Comparison of ENCODE assay signal across 14 cellular contexts in genomic region chr11:72970557-72971118, GRCh38.
A peak's percentile ranks its signal among the peaks of the same experiment; 100 is the strongest.
DNase-seq lines count a peak whose midpoint lies in the region; ATAC-seq and TF ChIP-seq lines count a peak whose summit lies in the region.
"Had no signal": no experiment of that assay in that cellular context is flagged by ENCODE, and none has a peak within 500 bp of the region (broad histone marks: within the 10 kb centered on the region; RNA-seq: fewer than 3 reads in every experiment).

No MANE protein-coding gene starts in this region.

- DNase-seq in CD14-positive monocyte (ENCODE audit: low spot score) (no peak), activated B cell treated with CpG ODN at 0.5 μM for 24 hours (no peak), immature natural killer cell (no peak), NCI-H187 treated with DMSO at 0.1 percent for 48 hours (lab: John Stamatoyannopoulos, UW) (no peak), glutamatergic neuron (no peak), GDM1 (lab: John Stamatoyannopoulos, UW) (no peak)
- DNase-seq: Caco-2, left colon, NCI-H2171, T-helper 9 cell had no signal

- H3K4me1 Mint-ChIP-seq in CD14-positive monocyte, result peaks cover 54% of the 10 kb centered on the region
- H3K4me1 Mint-ChIP-seq in activated B cell treated with CpG ODN at 0.5 μM for 24 hours, result peaks cover 64% of the 10 kb centered on the region
- H3K4me1 Mint-ChIP-seq in immature natural killer cell, result peaks cover 22 to 41% of the 10 kb centered on the region in 2 donors
- no peaks in the 10 kb centered on the region for H3K4me1 Mint-ChIP-seq in glutamatergic neuron (ENCODE audit: low read depth, unreplicated experiment)

- CTCF ChIA-PET in activated B cell treated with CpG ODN at 0.5 μM for 24 hours (lab: Charles Lee), result interaction anchor here (1.1 kb wide), 1 partner anchor 207 kb away, joined by 3 read pairs; no protein-coding TSS in a partner anchor

- intact Hi-C loops in CD14-positive monocyte (cut with micrococcal nuclease) (loop anchor here in 1 of 2 donors (5.0 to 10.0 kb wide), 2 partner anchors 54 to 172 kb away; partner anchors contain the start of gene FCHSD2), activated B cell treated with CpG ODN at 0.5 μM for 24 hours (cut with micrococcal nuclease) (no loop called here)

- H3K4me3 ChIP-seq in GM08714 (ENCODE audit: low read length), result peak overlapping the region; percentile 36; the same call in 1 of the 2 replicates
- H3K4me3 ChIP-seq: coronary artery, suprapubic skin had no signal

- H3K4me3 Mint-ChIP-seq in CD14-positive monocyte (no peak overlapping the region), activated B cell treated with CpG ODN at 0.5 μM for 24 hours (no peak overlapping the region), immature natural killer cell (peak overlapping the region in 3 of 5 donors; percentile 27 to 56 (median 53)), glutamatergic neuron (ENCODE audit: unreplicated experiment) (no peak overlapping the region)

- ATAC-seq in activated B cell treated with CpG ODN at 0.5 μM for 24 hours (ENCODE audit: low read depth) (no peak), HG02870 (IDR thresholded peaks at IDR 0.05; ENCODE audit: unreplicated experiment) (no peak)

- H3K27ac Mint-ChIP-seq in CD14-positive monocyte (peak overlapping the region in 4 of 7 donors; percentile 27 to 78 (median 48)), activated B cell treated with CpG ODN at 0.5 μM for 24 hours (peak overlapping the region; percentile 82), immature natural killer cell (peak overlapping the region; percentile 2 to 68 (median 41)), glutamatergic neuron (ENCODE audit: unreplicated experiment) (no peak overlapping the region)

- H3K36me3 Mint-ChIP-seq in CD14-positive monocyte, result peaks cover 28 to 38% of the 10 kb centered on the region in 2 donors
- H3K36me3 Mint-ChIP-seq in activated B cell treated with CpG ODN at 0.5 μM for 24 hours (ENCODE audit: low read depth), result peaks cover 82% of the 10 kb centered on the region
- peaks cover 4% of the 10 kb centered on the region in 3 donors for H3K36me3 Mint-ChIP-seq in immature natural killer cell
- peaks cover 12% of the 10 kb centered on the region for H3K36me3 Mint-ChIP-seq in glutamatergic neuron (ENCODE audit: unreplicated experiment)

- H3K27me3 Mint-ChIP-seq in CD14-positive monocyte (ENCODE audit: low read depth in 3 of 3) (no peaks in the 10 kb centered on the region), activated B cell treated with CpG ODN at 0.5 μM for 24 hours (no peaks in the 10 kb centered on the region), immature natural killer cell (ENCODE audit: low read depth in 3 of 3) (peaks cover 0 to 1% (median 1%) of the 10 kb centered on the region in 3 donors), glutamatergic neuron (ENCODE audit: unreplicated experiment) (no peaks in the 10 kb centered on the region)

- no peaks in the 10 kb centered on the region for H3K9me3 Mint-ChIP-seq in CD14-positive monocyte
- H3K9me3 Mint-ChIP-seq in activated B cell treated with CpG ODN at 0.5 μM for 24 hours, result no peaks in the 10 kb centered on the region
- peaks cover 0 to 3% (median 0%) of the 10 kb centered on the region in 6 donors for H3K9me3 Mint-ChIP-seq in immature natural killer cell
- H3K9me3 Mint-ChIP-seq in glutamatergic neuron (ENCODE audit: unreplicated experiment), result no peaks in the 10 kb centered on the region

- no peak for TF ChIP-seq CTCF in CD14-positive monocyte (IDR thresholded peaks at IDR 0.05)
- TF ChIP-seq CTCF in activated B cell treated with CpG ODN at 0.5 μM for 24 hours (IDR thresholded peaks at IDR 0.05), result no peak
- TF ChIP-seq CTCF in glutamatergic neuron (IDR thresholded peaks at IDR 0.05; ENCODE audit: partially characterized antibody, unreplicated experiment), result no peak

- POLR2A ChIA-PET in activated B cell treated with CpG ODN at 0.5 μM for 24 hours (lab: Charles Lee), result no interaction called here

Comparison
In these comparisons a context has a peak if more than half of its experiments do, and no peak if none do; other contexts are left out.
1. H3K4me3 Mint-ChIP-seq: peak in immature natural killer cell (3 of 5); none in CD14-positive monocyte (0 of 2), activated B cell treated with CpG ODN at 0.5 μM for 24 hours (single experiment) and glutamatergic neuron (single experiment).